ENCODE assay signal across 8 cellular contexts in genomic region chr14:93013368-93013719, GRCh38.
DNase-seq lines count a peak whose midpoint lies in the region; ATAC-seq lines count a peak whose summit lies in the region.

No MANE protein-coding gene starts in this region.

- DNase-seq in SIG-M5 treated with dmso at 0.1 percent for 504 hours (lab: John Stamatoyannopoulos, UW; ENCODE audit: unreplicated experiment) (peak; percentile 5), SIG-M5 (lab: John Stamatoyannopoulos, UW) (no peak), NCI-H69 (lab: John Stamatoyannopoulos, UW) (peak; percentile 25), GM19240 (ENCODE audit: insufficient read length, low spot score) (no peak), NCI-H2196 (lab: John Stamatoyannopoulos, UW; ENCODE audit: unreplicated experiment) (no peak)

- H3K27ac Mint-ChIP-seq in dendritic cell treated with granulocyte-macrophage colony-stimulating factor and Interleukin-4, amounts not matched to agents 40 ng/mL and 50 ng/mL, for 4 days = peak overlapping the region; percentile 82
- H3K27ac Mint-ChIP-seq in stimulated activated naive CD8-positive, alpha-beta T cell treated with anti-CD3 and anti-CD28 coated beads, Interleukin-15, Interleukin-2, amounts not matched to agents 100 ng/mL and 50 ng/mL, for 24 hours = peak overlapping the region; percentile 61

- H3K4me3 Mint-ChIP-seq in dendritic cell treated with granulocyte-macrophage colony-stimulating factor and Interleukin-4, amounts not matched to agents 40 ng/mL and 50 ng/mL, for 4 days = peak overlapping the region; percentile 32
- no peak overlapping the region for H3K4me3 Mint-ChIP-seq in stimulated activated naive CD8-positive, alpha-beta T cell treated with anti-CD3 and anti-CD28 coated beads, Interleukin-15, Interleukin-2, amounts not matched to agents 100 ng/mL and 50 ng/mL, for 24 hours

- intact Hi-C loops in dendritic cell treated with granulocyte-macrophage colony-stimulating factor and Interleukin-4, amounts not matched to agents 40 ng/mL and 50 ng/mL, for 4 days (cut with micrococcal nuclease) = no loop called here

- ATAC-seq in GM19452 (IDR thresholded peaks at IDR 0.05; ENCODE audit: unreplicated experiment) = no peak

- no peaks in the 10 kb centered on the region for H3K27me3 Mint-ChIP-seq in dendritic cell treated with granulocyte-macrophage colony-stimulating factor and Interleukin-4, amounts not matched to agents 40 ng/mL and 50 ng/mL, for 4 days
- H3K27me3 Mint-ChIP-seq in stimulated activated naive CD8-positive, alpha-beta T cell treated with anti-CD3 and anti-CD28 coated beads, Interleukin-15, Interleukin-2, amounts not matched to agents 100 ng/mL and 50 ng/mL, for 24 hours = no peaks in the 10 kb centered on the region

- H3K4me1 Mint-ChIP-seq in dendritic cell treated with granulocyte-macrophage colony-stimulating factor and Interleukin-4, amounts not matched to agents 40 ng/mL and 50 ng/mL, for 4 days (ENCODE audit: low read depth) = peaks cover 99% of the 10 kb centered on the region
- peaks cover 27% of the 10 kb centered on the region for H3K4me1 Mint-ChIP-seq in stimulated activated naive CD8-positive, alpha-beta T cell treated with anti-CD3 and anti-CD28 coated beads, Interleukin-15, Interleukin-2, amounts not matched to agents 100 ng/mL and 50 ng/mL, for 24 hours (ENCODE audit: low read depth)

- H3K9me3 Mint-ChIP-seq in dendritic cell treated with granulocyte-macrophage colony-stimulating factor and Interleukin-4, amounts not matched to agents 40 ng/mL and 50 ng/mL, for 4 days = no peaks in the 10 kb centered on the region
- no peaks in the 10 kb centered on the region for H3K9me3 Mint-ChIP-seq in stimulated activated naive CD8-positive, alpha-beta T cell treated with anti-CD3 and anti-CD28 coated beads, Interleukin-15, Interleukin-2, amounts not matched to agents 100 ng/mL and 50 ng/mL, for 24 hours

- peaks cover 52% of the 10 kb centered on the region for H3K36me3 Mint-ChIP-seq in dendritic cell treated with granulocyte-macrophage colony-stimulating factor and Interleukin-4, amounts not matched to agents 40 ng/mL and 50 ng/mL, for 4 days (ENCODE audit: low read depth)
- H3K36me3 Mint-ChIP-seq in stimulated activated naive CD8-positive, alpha-beta T cell treated with anti-CD3 and anti-CD28 coated beads, Interleukin-15, Interleukin-2, amounts not matched to agents 100 ng/mL and 50 ng/mL, for 24 hours (ENCODE audit: low read depth) = peaks cover 8% of the 10 kb centered on the region

Comparison
In these comparisons a context has a peak if more than half of its experiments do, and no peak if none do; other contexts are left out.
1. DNase-seq: peak in SIG-M5 treated with dmso at 0.1 percent for 504 hours (single experiment) and NCI-H69 (single experiment); none in SIG-M5 (single experiment), GM19240 (single experiment) and NCI-H2196 (single experiment).